16 cellular contexts compared by ENCODE assay signal in the genomic region with DNA sequence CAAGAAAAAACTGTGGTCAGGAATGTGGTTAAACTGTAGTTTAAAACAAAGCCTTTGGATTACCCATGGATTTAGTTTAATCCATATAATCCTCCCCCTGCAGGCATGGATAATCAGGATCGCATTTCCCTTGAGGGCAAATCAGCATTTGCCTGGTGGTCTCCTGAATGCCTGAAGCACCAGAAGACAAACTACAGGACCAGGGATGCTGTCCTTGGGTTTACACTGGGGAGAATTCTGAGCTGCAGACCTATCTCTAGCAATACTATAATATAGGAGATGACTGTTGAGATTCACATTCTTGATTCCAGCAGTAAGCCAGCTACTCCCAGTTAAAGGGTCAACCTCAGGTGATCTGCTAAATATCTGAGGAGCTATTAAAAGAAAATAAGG. TPM values are rescaled to one million over a fixed set of nuclear protein-coding genes. Genes with fewer than 3 reads are reported as not detected.
DNase-seq lines count a peak whose midpoint lies in the region; ATAC-seq, FAIRE-seq and TF ChIP-seq lines count a peak whose summit lies in the region.
"Had no signal": no experiment of that assay in that cellular context is flagged by ENCODE, and none has a peak within 500 bp of the region (broad histone marks: within the 10 kb centered on the region; RNA-seq: fewer than 3 reads in every experiment).

No MANE protein-coding gene starts in this region.

- peaks cover 8% of the 10 kb centered on the region for H3K4me1 ChIP-seq in endodermal cell (ENCODE audit: control insufficient read depth, insufficient read depth, low read length)
- peaks cover 9% of the 10 kb centered on the region for H3K4me1 ChIP-seq in osteoblast (ENCODE audit: insufficient read depth, low read length)

- H3K4me3 ChIP-seq in endodermal cell (ENCODE audit: low read length) (no peak overlapping the region), osteoblast (ENCODE audit: insufficient read depth, low read length) (no peak overlapping the region)

- H3K9me3 Mint-ChIP-seq in endodermal cell: no peaks in the 10 kb centered on the region
- H3K9me3 Mint-ChIP-seq: activated naive CD4-positive, alpha-beta T cell treated with anti-CD3 and anti-CD28 coated beads, Interleukin-2, amount 50 U/mL, for 24 hours; central memory CD8-positive, alpha-beta T cell; stimulated activated naive B cell treated with anti-CD40 and anti-IgM and Interleukin-4, amounts not matched to agents 10 μg/mL and 1 μg/mL and 100 μg/mL, for 72 hours had no signal

- peaks cover 18% of the 10 kb centered on the region for H3K36me3 Mint-ChIP-seq in endodermal cell (ENCODE audit: low read depth)

- no peaks in the 10 kb centered on the region for H3K27me3 Mint-ChIP-seq in endodermal cell (ENCODE audit: insufficient read depth)
- H3K27me3 Mint-ChIP-seq: activated CD8-positive, alpha-beta memory T cell treated with anti-CD3 and anti-CD28 coated beads, Interleukin-2, amount 10 ng/mL, durations not matched to agents 7 days and 5 days; activated naive CD4-positive, alpha-beta T cell treated with anti-CD3 and anti-CD28 coated beads, Interleukin-2, amount 50 U/mL, for 24 hours; central memory CD8-positive, alpha-beta T cell; stimulated activated naive B cell treated with anti-CD40 and anti-IgM and Interleukin-4, amounts not matched to agents 10 μg/mL and 1 μg/mL and 100 μg/mL, for 72 hours had no signal

- H3K9me3 ChIP-seq in endodermal cell (ENCODE audit: control insufficient read depth, low read length): no peaks in the 10 kb centered on the region
- no peaks in the 10 kb centered on the region for H3K9me3 ChIP-seq in osteoblast (ENCODE audit: low read depth, low read length)

- peaks cover 27% of the 10 kb centered on the region for H3K4me1 Mint-ChIP-seq in endodermal cell

- peak overlapping the region; percentile 30 for H3K4me3 Mint-ChIP-seq in endodermal cell
- H3K4me3 Mint-ChIP-seq: activated CD8-positive, alpha-beta memory T cell treated with anti-CD3 and anti-CD28 coated beads, Interleukin-2, amount 10 ng/mL, durations not matched to agents 7 days and 5 days; activated naive CD4-positive, alpha-beta T cell treated with anti-CD3 and anti-CD28 coated beads, Interleukin-2, amount 50 U/mL, for 24 hours; central memory CD8-positive, alpha-beta T cell; stimulated activated naive B cell treated with anti-CD40 and anti-IgM and Interleukin-4, amounts not matched to agents 10 μg/mL and 1 μg/mL and 100 μg/mL, for 72 hours had no signal

- no peak for FAIRE-seq in D721Med (lab: Jason Lieb, UNC)
- FAIRE-seq: GM18507 had no signal

- WGBS in endodermal cell (ENCODE audit: insufficient coverage in 1 of 2, insufficient read length in 1 of 2), 2 experiments: 34 to 40% methylated on average over 1 of the region's 1 CpG

- H3K4me2 ChIP-seq in osteoblast (ENCODE audit: insufficient read depth, low read length): peak overlapping the region; percentile 38

- peak overlapping the region; percentile 57 for H3K9ac ChIP-seq in endodermal cell (ENCODE audit: extremely low read depth, low read length, poor library complexity, severe bottlenecking)

- peak; percentile 55 for DNase-seq in D721Med (ENCODE audit: insufficient read length, low spot score)
- peak; percentile 90 for DNase-seq in NCI-H82 treated with DMSO at 0.1 percent for 48 hours (lab: John Stamatoyannopoulos, UW; ENCODE audit: unreplicated experiment)
- peak; percentile 71 for DNase-seq in endodermal cell
- DNase-seq in osteoblast (ENCODE audit: insufficient read length, low spot score, missing footprints): peak; percentile 68
- DNase-seq in mucosa of gallbladder (ENCODE audit: low spot score): no peak
- DNase-seq in activated CD8-positive, alpha-beta memory T cell treated with anti-CD3 and anti-CD28 coated beads, Interleukin-2, amount 50 U/mL, for 4 hours: no peak
- DNase-seq in epidermal melanocyte (ENCODE audit: insufficient read length, low spot score): no peak
- DNase-seq: activated CD8-positive, alpha-beta memory T cell treated with anti-CD3 and anti-CD28 coated beads, Interleukin-2, amount 10 ng/mL, durations not matched to agents 7 days and 5 days; GF-D8; NCI-H510A; stimulated activated CD4-positive, alpha-beta T cell treated with anti-CD3 and anti-CD28 coated beads, Interleukin-4, amount 100 ng/mL, for 4 hours; stimulated activated naive B cell treated with anti-CD40 and anti-IgM and Interleukin-4, amounts not matched to agents 10 μg/mL and 1 μg/mL and 100 μg/mL, for 72 hours had no signal

- no peaks in the 10 kb centered on the region for H4K20me1 ChIP-seq in osteoblast (ENCODE audit: insufficient read depth, low read length)

- H3K27ac Mint-ChIP-seq in endodermal cell: peak overlapping the region; percentile 92
- H3K27ac Mint-ChIP-seq: activated CD8-positive, alpha-beta memory T cell treated with anti-CD3 and anti-CD28 coated beads, Interleukin-2, amount 10 ng/mL, durations not matched to agents 7 days and 5 days; activated naive CD4-positive, alpha-beta T cell treated with anti-CD3 and anti-CD28 coated beads, Interleukin-2, amount 50 U/mL, for 24 hours; stimulated activated naive B cell treated with anti-CD40 and anti-IgM and Interleukin-4, amounts not matched to agents 10 μg/mL and 1 μg/mL and 100 μg/mL, for 72 hours had no signal

- peaks cover 50% of the 10 kb centered on the region for H3K36me3 ChIP-seq in endodermal cell (ENCODE audit: control insufficient read depth, insufficient read depth, low read length)
- peaks cover 3% of the 10 kb centered on the region for H3K36me3 ChIP-seq in osteoblast (ENCODE audit: insufficient read depth, low read length)

- H3K79me2 ChIP-seq in osteoblast (ENCODE audit: insufficient read depth, low read length): peaks cover 60% of the 10 kb centered on the region

- TF ChIP-seq CTCF in D721Med (IDR thresholded peaks at IDR 0.05; ENCODE audit: insufficient read depth, missing control alignments) (no peak), endodermal cell (conservative IDR thresholded peaks at IDR 0.05) (peak; percentile 18), osteoblast (IDR thresholded peaks at IDR 0.05; ENCODE audit: extremely low read depth, low read depth, low read length) (no peak)

- no peak overlapping the region for H3K27ac ChIP-seq in endodermal cell (ENCODE audit: low read depth, low read length)
- H3K27ac ChIP-seq in osteoblast (ENCODE audit: low read depth, low read length): no peak overlapping the region

- no peak for ATAC-seq in HG03139 (IDR thresholded peaks at IDR 0.05; ENCODE audit: unreplicated experiment)
- ATAC-seq: activated CD8-positive, alpha-beta memory T cell treated with anti-CD3 and anti-CD28 coated beads, Interleukin-2, amount 10 ng/mL, durations not matched to agents 7 days and 5 days; stimulated activated naive B cell treated with anti-CD40 and anti-IgM and Interleukin-4, amounts not matched to agents 10 μg/mL and 1 μg/mL and 100 μg/mL, for 72 hours had no signal

- H2AFZ ChIP-seq in osteoblast (ENCODE audit: low read length): no peak overlapping the region

- H3K27me3 ChIP-seq in endodermal cell (ENCODE audit: control insufficient read depth, insufficient read depth, low read length, poor library complexity, severe bottlenecking) (no peaks in the 10 kb centered on the region), osteoblast (ENCODE audit: insufficient read depth, low read length) (no peaks in the 10 kb centered on the region)

RNA-seq across cellular contexts. Expression of a gene that starts 10.6 kb away (rescaled TPM):
- 10 to 100 TPM; 51.4 to 53.0 TPM for total RNA-seq in endodermal cell
- 22.5 TPM for polyA plus RNA-seq in endodermal cell (2013, experiment 1 of 2)
- 23.9 TPM for polyA plus RNA-seq in endodermal cell (2013, experiment 2 of 2)
- 14.5 and 16.8 TPM in 2 replicates for total RNA-seq in osteoblast
- total RNA-seq in mucosa of gallbladder: 28.9 TPM

Comparison
In these comparisons a context has a peak if more than half of its experiments do, and no peak if none do; other contexts are left out.
1. DNase-seq: peak in D721Med (single experiment), NCI-H82 treated with DMSO at 0.1 percent for 48 hours (single experiment), endodermal cell (single experiment) and osteoblast (single experiment); none in mucosa of gallbladder (single experiment), activated CD8-positive, alpha-beta memory T cell treated with anti-CD3 and anti-CD28 coated beads, Interleukin-2, amount 50 U/mL, for 4 hours (single experiment) and epidermal melanocyte (single experiment).